ENCODE assay signal across 11 cellular contexts in genomic region chr18:35592298-35592697, GRCh38.
DNase-seq lines count a peak whose midpoint lies in the region; ATAC-seq and TF ChIP-seq lines count a peak whose summit lies in the region.
"Had no signal": no experiment of that assay in that cellular context is flagged by ENCODE, and none has a peak within 500 bp of the region (broad histone marks: within the 10 kb centered on the region; RNA-seq: fewer than 3 reads in every experiment).

No MANE protein-coding gene starts in this region.

- TF ChIP-seq CTCF in GM10266 (IDR thresholded peaks at IDR 0.05; ENCODE audit: control insufficient read depth, insufficient read depth, low read depth, missing control alignments) = no peak

- ATAC-seq in GM19351 (IDR thresholded peaks at IDR 0.05; ENCODE audit: unreplicated experiment) (peak; percentile 98), HG02970 (IDR thresholded peaks at IDR 0.05; ENCODE audit: low FRiP score, unreplicated experiment) (peak; percentile 87)
- ATAC-seq: Panc1 had no signal

- peak; percentile 65 for DNase-seq in GM10266 (ENCODE audit: extremely low spot score)
- peak; percentile 81 to 84 for DNase-seq in NOMO-1 (lab: John Stamatoyannopoulos, UW; ENCODE audit: unreplicated experiment in 2 of 2)
- DNase-seq in stimulated activated CD4-positive, alpha-beta T cell treated with anti-CD3 and anti-CD28 coated beads, Interleukin-1b, Interleukin-23, amount 100 ng/mL, for 48 hours = no peak
- no peak for DNase-seq in middle frontal gyrus (ENCODE audit: extremely low spot score, low spot score)
- no peak for DNase-seq in NCI-H146 (lab: John Stamatoyannopoulos, UW)
- no peak for DNase-seq in SW480 (ENCODE audit: low spot score)
- DNase-seq: COR-L47, cortex of kidney had no signal

Comparison
In these comparisons a context has a peak if more than half of its experiments do, and no peak if none do; other contexts are left out.
1. DNase-seq: peak in GM10266 (single experiment) and NOMO-1 (2 of 2); none in stimulated activated CD4-positive, alpha-beta T cell treated with anti-CD3 and anti-CD28 coated beads, Interleukin-1b, Interleukin-23, amount 100 ng/mL, for 48 hours (single experiment), middle frontal gyrus (single experiment), NCI-H146 (single experiment) and SW480 (single experiment).